8 cellular contexts compared by ENCODE assay signal in genomic region chr17:18025596-18026407, GRCh38. TPM values are rescaled to one million over a fixed set of nuclear protein-coding genes. Genes with fewer than 3 reads are reported as not detected.
DNase-seq lines count a peak whose midpoint lies in the region; ATAC-seq and TF ChIP-seq lines count a peak whose summit lies in the region.

No MANE protein-coding gene starts in this region.

- H3K9me3 Mint-ChIP-seq in activated CD8-positive, alpha-beta T cell treated with anti-CD3 and anti-CD28 coated beads for 36 hours, result no peaks in the 10 kb centered on the region

- H3K27ac Mint-ChIP-seq in activated CD8-positive, alpha-beta T cell treated with anti-CD3 and anti-CD28 coated beads for 36 hours, result peak overlapping the region; percentile 27

- H3K4me1 Mint-ChIP-seq in activated CD8-positive, alpha-beta T cell treated with anti-CD3 and anti-CD28 coated beads for 36 hours (ENCODE audit: low read depth), result peaks cover 16% of the 10 kb centered on the region

- H3K4me3 Mint-ChIP-seq in activated CD8-positive, alpha-beta T cell treated with anti-CD3 and anti-CD28 coated beads for 36 hours, result no peak overlapping the region

- DNase-seq in GM03348 (ENCODE audit: low spot score), result peak; percentile 66
- peak; percentile 67 for DNase-seq in activated CD8-positive, alpha-beta T cell treated with anti-CD3 and anti-CD28 coated beads for 36 hours
- DNase-seq in mesenteric fat pad (ENCODE audit: low spot score), result peak; percentile 26
- DNase-seq in NCI-H2171 (lab: John Stamatoyannopoulos, UW), result no peak
- no peak for DNase-seq in prostate gland (ENCODE audit: low spot score)

- no peaks in the 10 kb centered on the region for H3K36me3 ChIP-seq in prostate gland

- H3K4me1 ChIP-seq in prostate gland (replicated peaks), result no peaks in the 10 kb centered on the region

- H3K36me3 Mint-ChIP-seq in activated CD8-positive, alpha-beta T cell treated with anti-CD3 and anti-CD28 coated beads for 36 hours (ENCODE audit: low read depth), result peaks cover 13% of the 10 kb centered on the region

- no peak overlapping the region for H3K27ac ChIP-seq in prostate gland

- POLR2A ChIA-PET in activated CD8-positive, alpha-beta T cell treated with anti-CD3 and anti-CD28 coated beads for 36 hours (lab: Charles Lee), result interaction anchor here (0.5 to 1.4 kb wide), 4 partner anchors 8 to 66 kb away, joined by 3 to 4 read pairs (median 4); no protein-coding TSS in a partner anchor

- no peaks in the 10 kb centered on the region for H3K9me3 ChIP-seq in prostate gland

- no peak overlapping the region for H3K4me3 ChIP-seq in prostate gland

- no peak for TF ChIP-seq CTCF in activated CD8-positive, alpha-beta T cell treated with anti-CD3 and anti-CD28 coated beads for 36 hours (IDR thresholded peaks at IDR 0.05)
- no peak for TF ChIP-seq CTCF in prostate gland (IDR thresholded peaks at IDR 0.05)

- H3K27me3 ChIP-seq in prostate gland (replicated peaks; ENCODE audit: insufficient read depth), result no peaks in the 10 kb centered on the region

- intact Hi-C loops in activated CD8-positive, alpha-beta T cell treated with anti-CD3 and anti-CD28 coated beads for 36 hours (cut with micrococcal nuclease), result no loop called here
- intact Hi-C loops in prostate gland (cut with DNase I), result no loop called here

- H3K27me3 Mint-ChIP-seq in activated CD8-positive, alpha-beta T cell treated with anti-CD3 and anti-CD28 coated beads for 36 hours, result no peaks in the 10 kb centered on the region

- CTCF ChIA-PET in activated CD8-positive, alpha-beta T cell treated with anti-CD3 and anti-CD28 coated beads for 36 hours (lab: Charles Lee), result interaction anchor here (0.9 to 6.6 kb wide), 6 partner anchors 9 to 233 kb away, joined by 3 to 47 read pairs (median 6); no protein-coding TSS in a partner anchor

- TF ChIP-seq POLR2A in prostate gland (IDR thresholded peaks at IDR 0.05), result no peak

- ATAC-seq in GM21576 (IDR thresholded peaks at IDR 0.05; ENCODE audit: unreplicated experiment) (peak; percentile 64), GM21447 (IDR thresholded peaks at IDR 0.05; ENCODE audit: unreplicated experiment) (no peak), HG02852 (IDR thresholded peaks at IDR 0.05; ENCODE audit: unreplicated experiment) (no peak)
- peak; percentile 94 for ATAC-seq in activated CD8-positive, alpha-beta T cell treated with anti-CD3 and anti-CD28 coated beads for 36 hours

- 88% methylated on average over 11 of the region's 11 CpGs for WGBS in prostate gland

RNA-seq across cellular contexts. Expression of gene ATPAF2, which starts 13.2 kb away (rescaled TPM):
- total RNA-seq in activated CD8-positive, alpha-beta T cell treated with anti-CD3 and anti-CD28 coated beads for 36 hours, result 10 to 100 TPM; 28.5 to 29.7 TPM
- 20.8 TPM for total RNA-seq in mesenteric fat pad
- total RNA-seq in prostate gland, result 10 to 100 TPM; 17.7 to 30.5 TPM

RNA-seq across cellular contexts. Expression of gene GID4, which starts 13.4 kb away (rescaled TPM):
- total RNA-seq in activated CD8-positive, alpha-beta T cell treated with anti-CD3 and anti-CD28 coated beads for 36 hours, result 1 to 10 TPM; 8.7 to 9.1 TPM
- total RNA-seq in mesenteric fat pad (17.4 TPM), prostate gland (10 to 100 TPM; 11.0 to 19.1 TPM)

RNA-seq across cellular contexts. Expression of gene DRC3, which starts 53.1 kb away (rescaled TPM):
- total RNA-seq in activated CD8-positive, alpha-beta T cell treated with anti-CD3 and anti-CD28 coated beads for 36 hours, result under 1 TPM in 1 of 2 experiments, not detected in 1; 0.25 TPM
- total RNA-seq in mesenteric fat pad, result 0.32 TPM
- 1 to 10 TPM; 4.5 to 10.0 TPM for total RNA-seq in prostate gland

RNA-seq across cellular contexts. Expression of gene TOM1L2, which starts 53.6 kb away (rescaled TPM):
- total RNA-seq in activated CD8-positive, alpha-beta T cell treated with anti-CD3 and anti-CD28 coated beads for 36 hours, result 10 to 100 TPM; 10.3 to 10.8 TPM
- total RNA-seq in mesenteric fat pad (43.7 TPM), prostate gland (100 to 1,000 TPM; 162 to 185 TPM)

Comparison
In these comparisons a context has a peak if more than half of its experiments do, and no peak if none do; other contexts are left out.
1. DNase-seq: peak in GM03348 (single experiment), activated CD8-positive, alpha-beta T cell treated with anti-CD3 and anti-CD28 coated beads for 36 hours (single experiment) and mesenteric fat pad (single experiment); none in NCI-H2171 (single experiment) and prostate gland (single experiment).
2. ATAC-seq: peak in GM21576 (single experiment) and activated CD8-positive, alpha-beta T cell treated with anti-CD3 and anti-CD28 coated beads for 36 hours (single experiment); none in GM21447 (single experiment) and HG02852 (single experiment).